In genomic region chr19:19409235-19410030, GRCh38 we compare ENCODE assay signal across 1 cellular context.
TF ChIP-seq lines count a peak whose summit lies in the region.

No MANE protein-coding gene starts in this region.

TF ChIP-seq in WTC11, 78 proteins besides CTCF, POLR2A, EP300 and RAD21:
- TF ChIP-seq, protein P1, sequence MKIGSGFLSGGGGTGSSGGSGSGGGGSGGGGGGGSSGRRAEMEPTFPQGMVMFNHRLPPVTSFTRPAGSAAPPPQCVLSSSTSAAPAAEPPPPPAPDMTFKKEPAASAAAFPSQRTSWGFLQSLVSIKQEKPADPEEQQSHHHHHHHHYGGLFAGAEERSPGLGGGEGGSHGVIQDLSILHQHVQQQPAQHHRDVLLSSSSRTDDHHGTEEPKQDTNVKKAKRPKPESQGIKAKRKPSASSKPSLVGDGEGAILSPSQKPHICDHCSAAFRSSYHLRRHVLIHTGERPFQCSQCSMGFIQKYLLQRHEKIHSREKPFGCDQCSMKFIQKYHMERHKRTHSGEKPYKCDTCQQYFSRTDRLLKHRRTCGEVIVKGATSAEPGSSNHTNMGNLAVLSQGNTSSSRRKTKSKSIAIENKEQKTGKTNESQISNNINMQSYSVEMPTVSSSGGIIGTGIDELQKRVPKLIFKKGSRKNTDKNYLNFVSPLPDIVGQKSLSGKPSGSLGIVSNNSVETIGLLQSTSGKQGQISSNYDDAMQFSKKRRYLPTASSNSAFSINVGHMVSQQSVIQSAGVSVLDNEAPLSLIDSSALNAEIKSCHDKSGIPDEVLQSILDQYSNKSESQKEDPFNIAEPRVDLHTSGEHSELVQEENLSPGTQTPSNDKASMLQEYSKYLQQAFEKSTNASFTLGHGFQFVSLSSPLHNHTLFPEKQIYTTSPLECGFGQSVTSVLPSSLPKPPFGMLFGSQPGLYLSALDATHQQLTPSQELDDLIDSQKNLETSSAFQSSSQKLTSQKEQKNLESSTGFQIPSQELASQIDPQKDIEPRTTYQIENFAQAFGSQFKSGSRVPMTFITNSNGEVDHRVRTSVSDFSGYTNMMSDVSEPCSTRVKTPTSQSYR (CRISPR knock-in tag; IDR thresholded peaks at IDR 0.05) = no peak
- no peak for TF ChIP-seq JAZF1 (CRISPR knock-in tag; IDR thresholded peaks at IDR 0.05)
- TF ChIP-seq, protein P2, sequence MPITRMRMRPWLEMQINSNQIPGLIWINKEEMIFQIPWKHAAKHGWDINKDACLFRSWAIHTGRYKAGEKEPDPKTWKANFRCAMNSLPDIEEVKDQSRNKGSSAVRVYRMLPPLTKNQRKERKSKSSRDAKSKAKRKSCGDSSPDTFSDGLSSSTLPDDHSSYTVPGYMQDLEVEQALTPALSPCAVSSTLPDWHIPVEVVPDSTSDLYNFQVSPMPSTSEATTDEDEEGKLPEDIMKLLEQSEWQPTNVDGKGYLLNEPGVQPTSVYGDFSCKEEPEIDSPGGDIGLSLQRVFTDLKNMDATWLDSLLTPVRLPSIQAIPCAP (CRISPR knock-in tag; IDR thresholded peaks at IDR 0.05) = no peak
